Comparison of ENCODE assay signal across 18 cellular contexts in the genomic region with DNA sequence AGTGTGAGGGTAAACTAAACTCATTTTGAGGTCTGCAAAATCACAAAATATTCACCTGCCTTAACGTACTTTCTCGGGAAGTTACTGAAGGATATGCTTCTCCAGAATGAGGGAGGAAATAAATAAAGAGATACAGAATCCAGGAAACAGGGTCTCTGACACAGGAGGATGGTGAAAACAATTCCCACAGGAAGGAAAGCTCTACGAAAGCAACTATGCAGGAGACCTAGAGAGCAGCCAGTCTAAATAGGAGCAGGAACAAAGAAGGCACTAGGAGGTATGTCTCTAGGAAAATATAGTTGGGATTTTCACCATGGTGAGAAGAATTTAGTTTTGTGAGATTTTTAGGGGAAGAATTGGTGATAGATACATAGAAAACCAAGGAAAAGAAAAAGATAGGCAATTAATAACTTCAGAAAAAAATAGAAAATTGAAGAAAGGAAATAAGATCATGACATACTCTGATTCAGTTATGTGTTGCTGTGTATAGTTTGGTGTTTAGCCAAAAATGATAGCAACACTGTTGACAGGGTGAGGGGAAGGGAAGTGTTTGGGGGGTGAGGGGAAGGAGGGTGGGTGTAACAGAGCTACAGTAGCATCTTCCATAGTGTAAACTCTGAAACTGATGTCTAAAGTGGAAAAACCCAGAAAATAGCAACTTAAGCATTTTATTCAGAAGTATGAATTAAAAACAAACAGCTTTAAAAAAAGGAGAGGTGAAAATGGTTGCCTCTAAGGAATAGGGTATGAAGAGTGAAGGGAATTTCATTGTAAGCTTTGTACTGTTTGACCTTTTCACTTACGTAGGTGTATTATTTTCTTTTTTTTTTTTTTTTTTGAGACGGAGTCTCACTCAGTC.
"Had no signal": no experiment of that assay in that cellular context is flagged by ENCODE, and none has a peak within 500 bp of the region (broad histone marks: within the 10 kb centered on the region; RNA-seq: fewer than 3 reads in every experiment).

No MANE protein-coding gene starts in this region.

- DNase-seq: activated CD4-positive, alpha-beta T cell treated with anti-CD3 and anti-CD28 coated beads for 48 hours; activated CD8-positive, alpha-beta T cell treated with anti-CD3 and anti-CD28 coated beads for 36 hours; activated effector memory CD4-positive, alpha-beta T cell treated with Interleukin-2 at 50 U/mL for 16 hours; activated naive CD4-positive, alpha-beta T cell treated with anti-CD3 and anti-CD28 coated beads, Interleukin-2, amount 50 U/mL, for 16 hours; activated T-cell treated with anti-CD3 and anti-CD28 coated beads, Interleukin-2, amount 50 U/mL, for 4 hours; caudate nucleus; colonic mucosa; effector CD8-positive, alpha-beta T cell; gastrocnemius medialis; mucosa of descending colon; natural killer cell; stimulated activated CD4-positive, alpha-beta T cell treated with anti-CD3 and anti-CD28 coated beads, Interleukin-4, amount 100 ng/mL, for 24 hours; stimulated activated naive CD4-positive, alpha-beta T cell; substantia nigra; T-helper 17 cell; trophoblast cell had no signal

- H3K27me3 ChIP-seq: colonic mucosa, gastrocnemius medialis had no signal

- H3K4me3 ChIP-seq: colonic mucosa, gastrocnemius medialis, mucosa of descending colon, skin epidermis had no signal

- H3K4me1 ChIP-seq: colonic mucosa had no signal

- H3K27me3 Mint-ChIP-seq: activated CD8-positive, alpha-beta T cell treated with anti-CD3 and anti-CD28 coated beads for 36 hours; memory B cell; T-helper 17 cell had no signal

- H3K9me3 ChIP-seq: colonic mucosa, gastrocnemius medialis, mucosa of descending colon had no signal

- H3K27ac ChIP-seq: colonic mucosa, skin epidermis had no signal

- H3K4me1 Mint-ChIP-seq: natural killer cell had no signal

- H3K4me3 Mint-ChIP-seq: activated CD8-positive, alpha-beta T cell treated with anti-CD3 and anti-CD28 coated beads for 36 hours; activated T-cell treated with anti-CD3 and anti-CD28 coated beads, Interleukin-2, amount 50 U/mL, for 4 hours; memory B cell; natural killer cell; T-helper 17 cell had no signal

- ATAC-seq: activated CD8-positive, alpha-beta T cell treated with anti-CD3 and anti-CD28 coated beads for 36 hours; activated T-cell treated with anti-CD3 and anti-CD28 coated beads, Interleukin-2, amount 50 U/mL, for 4 hours; gastrocnemius medialis; mucosa of descending colon; natural killer cell; T-helper 17 cell had no signal

- H3K27ac Mint-ChIP-seq: activated CD8-positive, alpha-beta T cell treated with anti-CD3 and anti-CD28 coated beads for 36 hours; memory B cell; natural killer cell; T-helper 17 cell had no signal

- H3K9me3 Mint-ChIP-seq: activated T-cell treated with anti-CD3 and anti-CD28 coated beads, Interleukin-2, amount 50 U/mL, for 4 hours had no signal

- H3K36me3 ChIP-seq: colonic mucosa, gastrocnemius medialis had no signal
